ENCODE assay signal across 29 cellular contexts in genomic region chr5:152378730-152379129, GRCh38. TPM values are rescaled to one million over a fixed set of nuclear protein-coding genes. Genes with fewer than 3 reads are reported as not detected.
DNase-seq lines count a peak whose midpoint lies in the region; ATAC-seq, FAIRE-seq and TF ChIP-seq lines count a peak whose summit lies in the region.
"Had no signal": no experiment of that assay in that cellular context is flagged by ENCODE, and none has a peak within 500 bp of the region (broad histone marks: within the 10 kb centered on the region; RNA-seq: fewer than 3 reads in every experiment).

No MANE protein-coding gene starts in this region.

- ATAC-seq in HG03439 (IDR thresholded peaks at IDR 0.05; ENCODE audit: unreplicated experiment): no peak
- ATAC-seq: activated T-cell treated with anti-CD3 and anti-CD28 coated beads, Interleukin-2, amount 50 U/mL, for 4 hours; body of pancreas; effector memory CD8-positive, alpha-beta T cell; HCT116 had no signal

- H3K4me3 ChIP-seq in bronchial epithelial cell (ENCODE audit: low read depth, low read length): no peak overlapping the region
- H3K4me3 ChIP-seq: body of pancreas, colonic mucosa, heart right ventricle, PC-9, upper lobe of left lung had no signal

- no peaks in the 10 kb centered on the region for H3K27me3 ChIP-seq in bronchial epithelial cell (ENCODE audit: control insufficient read depth, insufficient read depth, low read length)
- H3K27me3 ChIP-seq: body of pancreas, colonic mucosa, heart right ventricle, upper lobe of left lung had no signal

- H3K36me3 ChIP-seq in bronchial epithelial cell (ENCODE audit: control insufficient read depth, insufficient read depth, low read length): no peaks in the 10 kb centered on the region
- H3K36me3 ChIP-seq: colonic mucosa, heart right ventricle, upper lobe of left lung had no signal

- no peak for TF ChIP-seq CTCF in bronchial epithelial cell (IDR thresholded peaks at IDR 0.05; ENCODE audit: insufficient read depth, low read length, severe bottlenecking)

- DNase-seq in HT1080 (ENCODE audit: low read depth) (peak; percentile 20), bronchial epithelial cell (ENCODE audit: low read depth) (peak; percentile 40), inferior parietal cortex (ENCODE audit: extremely low spot score) (peak; percentile 27), superior temporal gyrus (ENCODE audit: extremely low spot score) (peak; percentile 70), NCI-H1417 treated with DMSO at 0.1 percent for 48 hours (lab: John Stamatoyannopoulos, UW) (no peak), NOMO-1 treated with dmso at 0.1 percent for 144 hours (lab: John Stamatoyannopoulos, UW; ENCODE audit: unreplicated experiment) (no peak)
- DNase-seq: activated CD4-positive, alpha-beta T cell treated with anti-CD3 and anti-CD28 coated beads, Interleukin-2, amount 10 ng/mL, durations not matched to agents 7 days and 5 days; activated naive CD4-positive, alpha-beta T cell; activated T-cell treated with anti-CD3 and anti-CD28 coated beads, Interleukin-2, amount 50 U/mL, for 4 hours; body of pancreas; colonic mucosa; DND-41; effector memory CD8-positive, alpha-beta T cell; foreskin fibroblast; heart right ventricle; Karpas-422; kidney glomerular epithelial cell; mesenchymal stem cell; MV-4-11; NCI-H146; NCI-H446; SHP77 treated with DMSO at 0.1 percent for 48 hours; stimulated activated CD4-positive, alpha-beta T cell treated with anti-CD3 and anti-CD28 coated beads, Interleukin-2, amount 100 ng/mL, for 48 hours; T1000; upper lobe of left lung had no signal

- FAIRE-seq in bronchial epithelial cell (lab: Jason Lieb, UNC): no peak

RNA-seq across cellular contexts. Expression of gene NMUR2, which starts 26.3 kb away (rescaled TPM):
- total RNA-seq in HT1080 (2014; rRNA removed; shearing (Covaris generic)): not detected in 2 replicates
- not detected in 2 replicates for polyA plus RNA-seq in HT1080 (2015; cell fraction: cytosol; rRNA removed)
- 0.27 and 0.33 TPM in 2 replicates for polyA plus RNA-seq in HT1080 (2015; cell fraction: nucleus; rRNA removed)
- not detected in 2 replicates for total RNA-seq in bronchial epithelial cell
- total RNA-seq: activated CD4-positive, alpha-beta T cell treated with anti-CD3 and anti-CD28 coated beads, Interleukin-2, amount 10 ng/mL, durations not matched to agents 7 days and 5 days; activated T-cell treated with anti-CD3 and anti-CD28 coated beads, Interleukin-2, amount 50 U/mL, for 4 hours; body of pancreas; colonic mucosa; PC-9; renal cortical epithelial cell had no signal
- polyA plus RNA-seq: heart right ventricle had no signal

Comparison
In these comparisons a context has a peak if more than half of its experiments do, and no peak if none do; other contexts are left out.
1. DNase-seq: peak in HT1080 (single experiment), bronchial epithelial cell (single experiment), inferior parietal cortex (single experiment) and superior temporal gyrus (single experiment); none in NCI-H1417 treated with DMSO at 0.1 percent for 48 hours (single experiment) and NOMO-1 treated with dmso at 0.1 percent for 144 hours (single experiment).